ENCODE assay signal across 8 cellular contexts in the genomic region with DNA sequence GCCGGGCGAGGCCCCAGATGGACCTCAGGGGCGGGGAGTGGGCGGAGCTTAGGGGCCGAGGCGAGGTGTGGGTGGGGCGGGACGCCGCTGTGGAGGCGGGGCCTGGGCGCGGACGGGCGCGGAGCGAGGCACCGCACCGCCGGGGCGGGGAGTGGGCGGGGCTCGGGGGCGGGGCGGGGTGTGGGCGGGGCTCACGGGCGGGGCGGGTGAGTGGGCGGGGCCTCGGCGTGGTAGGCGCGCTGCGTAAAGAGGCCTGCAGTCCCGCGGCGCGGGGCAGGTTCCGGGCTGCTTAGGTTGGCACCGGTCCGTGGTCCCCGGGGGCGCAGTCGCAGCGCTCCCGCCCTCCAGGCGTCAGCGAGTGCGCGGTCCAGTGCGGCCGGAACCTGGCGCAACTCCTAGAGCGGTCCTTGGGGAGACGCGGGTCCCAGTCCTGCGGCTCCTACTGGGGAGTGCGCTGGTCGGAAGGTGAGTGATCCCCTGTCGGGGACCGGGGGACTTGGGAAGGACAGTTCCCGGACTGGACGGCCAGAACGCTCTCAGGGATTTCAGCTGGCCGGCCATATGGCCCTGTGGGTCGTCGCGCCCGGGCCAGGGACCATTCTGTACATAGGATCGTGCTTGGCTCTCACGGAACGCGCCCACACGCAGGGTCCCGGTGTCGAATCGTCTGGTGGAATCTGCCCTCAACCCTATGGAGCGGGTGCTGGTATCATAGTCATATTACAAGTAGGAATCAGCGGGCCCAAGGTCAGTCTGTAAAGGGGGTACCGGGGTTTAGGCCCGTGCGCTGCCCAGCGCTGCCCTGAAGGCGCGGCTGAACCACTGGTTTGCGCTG. TPM values are rescaled to one million over a fixed set of nuclear protein-coding genes. Genes with fewer than 3 reads are reported as not detected.
DNase-seq lines count a peak whose midpoint lies in the region; ATAC-seq and TF ChIP-seq lines count a peak whose summit lies in the region.

A gene with protein sequence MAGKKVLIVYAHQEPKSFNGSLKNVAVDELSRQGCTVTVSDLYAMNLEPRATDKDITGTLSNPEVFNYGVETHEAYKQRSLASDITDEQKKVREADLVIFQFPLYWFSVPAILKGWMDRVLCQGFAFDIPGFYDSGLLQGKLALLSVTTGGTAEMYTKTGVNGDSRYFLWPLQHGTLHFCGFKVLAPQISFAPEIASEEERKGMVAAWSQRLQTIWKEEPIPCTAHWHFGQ (plus strand): TSS at position 274 of the 835 bp plus-strand sequence. CDS start 6,659 bp downstream, outside the sequence.

- peaks cover 5% of the 10 kb centered on the region for H3K79me2 ChIP-seq in DOHH2 (ENCODE audit: control insufficient read depth, low read length)

- H3F3A ChIP-seq in DOHH2 (ENCODE audit: control insufficient read depth, insufficient read depth): peaks cover 8% of the 10 kb centered on the region

- H3K9me3 Mint-ChIP-seq in neural crest cell: no peaks in the 10 kb centered on the region

- H3K9me2 ChIP-seq in DOHH2 (replicated peaks; ENCODE audit: control insufficient read depth, low read length): no peaks in the 10 kb centered on the region

- peak within 1 kb of the TSS; percentile 95 for H3K4me3 ChIP-seq in DOHH2 (ENCODE audit: low read length)
- H3K4me3 ChIP-seq in fibroblast of villous mesenchyme (ENCODE audit: low read depth, low read length): peak within 1 kb of the TSS; percentile 84
- peak within 1 kb of the TSS; percentile 68 to 91 (median 85) for H3K4me3 ChIP-seq in stomach

- no peaks in the 10 kb centered on the region for H3K36me3 Mint-ChIP-seq in neural crest cell (ENCODE audit: low read depth)

- H3K4me2 ChIP-seq in DOHH2 (ENCODE audit: low read length): peak within 1 kb of the TSS; percentile 97

- H3K4me1 Mint-ChIP-seq in neural crest cell: peaks cover 24% of the 10 kb centered on the region

- intact Hi-C loops in stomach (cut with DNase I; ENCODE audit: low total_unique reads): loop anchor here (5.0 kb wide), 1 partner anchor 57 kb away; no protein-coding TSS in a partner anchor

- peak within 1 kb of the TSS; percentile 81 for H3K27ac Mint-ChIP-seq in neural crest cell (ENCODE audit: unreplicated experiment)

- TF ChIP-seq EP300 in stomach (IDR thresholded peaks at IDR 0.05): no peak

- peak in 1 of 4 donors; percentile 60 for TF ChIP-seq POLR2A in stomach (IDR thresholded peaks at IDR 0.05)

- H3K27ac ChIP-seq in DOHH2 (ENCODE audit: low read depth, low read length): no peak within 1 kb of the TSS
- peak within 1 kb of the TSS; percentile 82 for H3K27ac ChIP-seq in KOPT-K1 (ENCODE audit: low read depth, low read length, poor library complexity, severe bottlenecking)
- peak within 1 kb of the TSS; percentile 84 to 94 (median 90) for H3K27ac ChIP-seq in stomach

- no peaks in the 10 kb centered on the region for H4K20me1 ChIP-seq in DOHH2 (ENCODE audit: control insufficient read depth, insufficient read depth, low read depth, low read length)

- no peak for TF ChIP-seq CTCF in DOHH2 (IDR thresholded peaks at IDR 0.05; ENCODE audit: low read depth, low read length, poor library complexity, severe bottlenecking)
- TF ChIP-seq CTCF in fibroblast of villous mesenchyme (IDR thresholded peaks at IDR 0.05; ENCODE audit: insufficient read depth, low read depth, low read length): peak; percentile 7
- TF ChIP-seq CTCF in neural crest cell (conservative IDR thresholded peaks at IDR 0.05): no peak
- no peak for TF ChIP-seq CTCF in stomach (IDR thresholded peaks at IDR 0.05)

- H3K4me3 Mint-ChIP-seq in neural crest cell: peak within 1 kb of the TSS; percentile 94

- H3K36me3 ChIP-seq in DOHH2 (ENCODE audit: control insufficient read depth, low read length): peaks cover 4% of the 10 kb centered on the region; the same call in 1 of the 2 replicates
- H3K36me3 ChIP-seq in KOPT-K1 (ENCODE audit: insufficient read depth, low read length): peaks cover 5% of the 10 kb centered on the region; the same call in 1 of the 2 replicates
- H3K36me3 ChIP-seq in stomach: peaks cover 5 to 12% (median 11%) of the 10 kb centered on the region in 4 donors

- DNase-seq in SHP77 treated with DMSO at 0.1 percent for 48 hours (lab: John Stamatoyannopoulos, UW): peak; percentile 52
- DNase-seq in activated gamma-delta T cell (lab: John Stamatoyannopoulos, UW): peak; percentile 84
- peak; percentile 86 for DNase-seq in fibroblast of villous mesenchyme (ENCODE audit: low read depth)
- peak; percentile 95 for DNase-seq in neural crest cell (ENCODE audit: low read depth, low spot score)
- DNase-seq in stomach: peak; percentile 97

- 2 to 4% (median 2%) methylated on average over 44 to 86 of the region's 86 CpGs for WGBS in stomach, 5 donors

- H3K4me1 ChIP-seq in DOHH2 (ENCODE audit: control insufficient read depth, low read length) (peaks cover 45% of the 10 kb centered on the region), stomach (peaks cover 17 to 44% (median 29%) of the 10 kb centered on the region in 4 donors)

- peaks cover 6% of the 10 kb centered on the region for H3K27me3 Mint-ChIP-seq in neural crest cell (ENCODE audit: low read depth)

- ATAC-seq in GM21737 (IDR thresholded peaks at IDR 0.05; ENCODE audit: unreplicated experiment): peak; percentile 78

- no peaks in the 10 kb centered on the region for H3K9me3 ChIP-seq in DOHH2 (ENCODE audit: control insufficient read depth, insufficient read depth, low read length)
- H3K9me3 ChIP-seq in KOPT-K1 (ENCODE audit: insufficient read depth, low read length, poor library complexity, severe bottlenecking): no peaks in the 10 kb centered on the region
- no peaks in the 10 kb centered on the region for H3K9me3 ChIP-seq in stomach

- H3K27me3 ChIP-seq in DOHH2 (ENCODE audit: control insufficient read depth, low read length) (no peaks in the 10 kb centered on the region), stomach (no peaks in the 10 kb centered on the region)

RNA-seq across cellular contexts. Expression of the gene that starts here (rescaled TPM):
- total RNA-seq in fibroblast of villous mesenchyme (7.4 and 12.1 TPM in 2 replicates), neural crest cell (21.4 and 21.5 TPM in 2 replicates), stomach (10 to 100 TPM in 1 of 5 donors, 1 to 10 TPM in 2, under 1 TPM in 1, not detected in 1; 0.87 to 35.5 (median 5.5) TPM)
- 10 to 100 TPM; 28.3 to 43.1 (median 41.9) TPM for polyA plus RNA-seq in stomach
